ENCODE assay signal across 22 cellular contexts in the genomic region with DNA sequence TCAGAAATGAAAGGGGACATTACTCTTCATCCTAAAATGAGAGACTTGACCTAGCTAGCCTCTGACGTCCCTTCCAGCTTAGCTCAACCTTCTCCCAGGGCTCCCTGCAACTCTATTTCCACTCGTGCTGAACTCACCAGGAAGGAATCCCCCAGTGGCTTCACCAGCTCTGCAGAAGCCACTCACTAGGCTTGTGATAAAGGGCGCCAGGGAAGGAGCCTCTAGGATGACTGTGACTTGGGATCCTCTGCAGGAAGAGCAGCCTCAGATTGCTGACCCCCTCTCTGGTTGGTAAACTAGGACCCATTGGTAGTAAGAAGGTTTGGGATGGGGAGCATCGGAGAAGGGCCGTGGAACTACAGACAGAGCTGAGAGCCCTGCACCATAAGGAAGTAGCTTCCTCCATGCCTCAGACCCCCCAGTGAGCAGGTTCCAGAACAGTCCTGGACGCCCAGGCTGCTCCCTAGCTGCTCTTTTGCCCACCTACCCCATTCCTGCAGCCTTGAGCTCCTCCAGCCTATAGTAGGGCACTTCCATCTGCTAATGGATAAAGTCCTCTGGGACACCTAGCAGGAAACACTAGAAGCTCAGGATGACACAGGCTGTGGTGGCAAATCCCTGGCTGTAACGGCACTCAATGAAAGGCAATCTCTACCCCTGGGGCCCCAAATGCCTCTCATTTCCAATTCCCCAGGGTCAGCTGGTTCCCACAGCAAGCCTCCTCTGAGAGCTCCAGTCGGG. TPM values are rescaled to one million over a fixed set of nuclear protein-coding genes. Genes with fewer than 3 reads are reported as not detected.
A peak's percentile ranks its signal among the peaks of the same experiment; 100 is the strongest.
DNase-seq lines count a peak whose midpoint lies in the region; ATAC-seq, FAIRE-seq and TF ChIP-seq lines count a peak whose summit lies in the region.
"Had no signal": no experiment of that assay in that cellular context is flagged by ENCODE, and none has a peak within 500 bp of the region (broad histone marks: within the 10 kb centered on the region; RNA-seq: fewer than 3 reads in every experiment).

No MANE protein-coding gene starts in this region.

- no peak overlapping the region for H3K4me3 Mint-ChIP-seq in activated T-cell treated with anti-CD3 and anti-CD28 coated beads, Interleukin-2, amount 50 U/mL, for 4 hours
- no peak overlapping the region for H3K4me3 Mint-ChIP-seq in osteocyte (ENCODE audit: unreplicated experiment)
- H3K4me3 Mint-ChIP-seq in activated CD4-positive, alpha-beta T cell treated with anti-CD3 and anti-CD28 coated beads for 36 hours = no peak overlapping the region
- H3K4me3 Mint-ChIP-seq: CD4-positive, alpha-beta T cell; GM23338; HFFc6 had no signal

- TF ChIP-seq POLR2A in GM12878 (IDR thresholded peaks at IDR 0.05; ENCODE audit: low read depth, low read length) = no peak

- H3K9me3 Mint-ChIP-seq in activated T-cell treated with anti-CD3 and anti-CD28 coated beads, Interleukin-2, amount 50 U/mL, for 4 hours = no peaks in the 10 kb centered on the region
- no peaks in the 10 kb centered on the region for H3K9me3 Mint-ChIP-seq in osteocyte (ENCODE audit: unreplicated experiment)
- H3K9me3 Mint-ChIP-seq in activated CD4-positive, alpha-beta T cell treated with anti-CD3 and anti-CD28 coated beads for 36 hours (ENCODE audit: low read depth) = no peaks in the 10 kb centered on the region
- H3K9me3 Mint-ChIP-seq: CD4-positive, alpha-beta T cell; GM23338; HFFc6 had no signal

- no peak overlapping the region for H3K4me3 ChIP-seq in GM12878
- H3K4me3 ChIP-seq: GM23338 had no signal

- no peak for TF ChIP-seq CTCF in GM12878 (IDR thresholded peaks at IDR 0.05 in 2 of 3, conservative IDR thresholded peaks at IDR 0.05 in 1 of 3; ENCODE audit: control insufficient read depth in 2 of 3, extremely low read depth in 1 of 3, insufficient read depth in 1 of 3, low read depth in 3 of 3, low read length in 3 of 3)
- no peak for TF ChIP-seq CTCF in osteocyte (IDR thresholded peaks at IDR 0.05)

- CTCF ChIA-PET in GM12878 (lab: Yijun Ruan, JAX) = interaction anchor here (0.9 to 1.7 kb wide), 5 partner anchors 9 to 84 kb away, joined by 3 to 15 read pairs (median 4); no protein-coding TSS in a partner anchor
- CTCF ChIA-PET in activated CD4-positive, alpha-beta T cell treated with anti-CD3 and anti-CD28 coated beads for 36 hours (lab: Charles Lee) = interaction anchor here (0.7 to 1.4 kb wide), 4 partner anchors 19 to 279 kb away, joined by 3 to 6 read pairs (median 3); no protein-coding TSS in a partner anchor

- no peak for TF ChIP-seq RAD21 in GM12878 (IDR thresholded peaks at IDR 0.05; ENCODE audit: insufficient read depth, low read depth, low read length)

- no peaks in the 10 kb centered on the region; the same call in 1 of the 2 replicates for H4K20me1 ChIP-seq in GM12878 (ENCODE audit: control insufficient read depth, insufficient read depth)

- H3K27ac ChIP-seq in GM12878 (ENCODE audit: control insufficient read depth, insufficient read depth) = no peak overlapping the region

- peak overlapping the region; percentile 51 for H2AFZ ChIP-seq in GM12878 (ENCODE audit: control insufficient read depth, low read depth, low read length)
- H2AFZ ChIP-seq: GM23338 had no signal

- POLR2A ChIA-PET in GM12878 (lab: Charles Lee) = interaction anchor here (0.5 kb wide), 1 partner anchor 12 kb away, joined by 4 read pairs; no protein-coding TSS in a partner anchor
- POLR2A ChIA-PET in activated CD4-positive, alpha-beta T cell treated with anti-CD3 and anti-CD28 coated beads for 36 hours (lab: Charles Lee) = interaction anchor here (0.6 kb wide), 1 partner anchor 361 kb away, joined by 3 read pairs; the partner anchor contains the start of gene ZNF106

- no peak for FAIRE-seq in GM12878 (lab: Jason Lieb, UNC)
- FAIRE-seq: G401.6, GM12892, GM19239, RCC 7860 had no signal

- no peak overlapping the region for H3K27ac Mint-ChIP-seq in osteocyte (ENCODE audit: unreplicated experiment)
- H3K27ac Mint-ChIP-seq in activated CD4-positive, alpha-beta T cell treated with anti-CD3 and anti-CD28 coated beads for 36 hours = no peak overlapping the region
- H3K27ac Mint-ChIP-seq: CD4-positive, alpha-beta T cell; GM23338; HFFc6 had no signal

- H3K4me1 Mint-ChIP-seq in activated T-cell treated with anti-CD3 and anti-CD28 coated beads, Interleukin-2, amount 50 U/mL, for 4 hours (ENCODE audit: low read depth) = no peaks in the 10 kb centered on the region
- no peaks in the 10 kb centered on the region for H3K4me1 Mint-ChIP-seq in osteocyte (ENCODE audit: unreplicated experiment)
- no peaks in the 10 kb centered on the region for H3K4me1 Mint-ChIP-seq in activated CD4-positive, alpha-beta T cell treated with anti-CD3 and anti-CD28 coated beads for 36 hours

- SMC1A ChIA-PET in GM12878 (lab: Charles Lee; ENCODE audit: uncharacterized antibody, unreplicated experiment) = interaction anchor here (0.7 to 1.6 kb wide), 4 partner anchors 8 to 141 kb away, joined by 3 read pairs; no protein-coding TSS in a partner anchor

- no TSS peak for BruUV-seq in GM12878 (replicated peaks; lab: Mats Ljungman, UMichigan)

- 7% methylated on average over 8 of the region's 8 CpGs for WGBS in GM12878 (ENCODE audit: insufficient coverage, insufficient replicate concordance, low lambda C conversion rate, missing lambda C conversion rate)

- ATAC-seq in activated T-cell treated with anti-CD3 and anti-CD28 coated beads, Interleukin-2, amount 50 U/mL, for 4 hours = no peak
- ATAC-seq in GM12878 = no peak; the same call in 1 of the 3 replicates
- no peak for ATAC-seq in activated CD4-positive, alpha-beta T cell treated with anti-CD3 and anti-CD28 coated beads for 36 hours
- ATAC-seq in HG03280 (IDR thresholded peaks at IDR 0.05; ENCODE audit: unreplicated experiment) = no peak
- ATAC-seq: GM23338, SK-N-SH treated with all-trans-retinoic acid at 6 μM for 48 hours had no signal

- in situ Hi-C loops in GM12878 (cut with MboI) = no loop called here

- H3K36me3 Mint-ChIP-seq in activated T-cell treated with anti-CD3 and anti-CD28 coated beads, Interleukin-2, amount 50 U/mL, for 4 hours (ENCODE audit: insufficient read depth) = no peaks in the 10 kb centered on the region
- no peaks in the 10 kb centered on the region for H3K36me3 Mint-ChIP-seq in osteocyte (ENCODE audit: unreplicated experiment)
- no peaks in the 10 kb centered on the region for H3K36me3 Mint-ChIP-seq in activated CD4-positive, alpha-beta T cell treated with anti-CD3 and anti-CD28 coated beads for 36 hours (ENCODE audit: low read depth)

- H3K27me3 ChIP-seq in GM12878 (replicated peaks in 1 of 2; ENCODE audit: control insufficient read depth in 2 of 2, insufficient read depth in 2 of 2, low read length in 1 of 2) = no peaks in the 10 kb centered on the region

- H3K4me1 ChIP-seq in GM12878 (ENCODE audit: control insufficient read depth, insufficient read depth, low read length) = no peaks in the 10 kb centered on the region

- DNase-seq in activated T-cell treated with anti-CD3 and anti-CD28 coated beads, Interleukin-2, amount 50 U/mL, for 48 hours = peak; percentile 11
- no peak for DNase-seq in activated T-cell treated with anti-CD3 and anti-CD28 coated beads, Interleukin-2, amount 50 U/mL, for 4 hours
- DNase-seq in NCI-H2107 (lab: John Stamatoyannopoulos, UW) (peak; percentile 52), GM12878 (ENCODE audit: low read depth, low spot score) (no peak), osteocyte (ENCODE audit: extremely low spot score, unreplicated experiment) (peak; percentile 44), HPDE6-E6E7 (ENCODE audit: extremely low spot score) (no peak)
- DNase-seq in activated CD4-positive, alpha-beta T cell treated with anti-CD3 and anti-CD28 coated beads for 36 hours = no peak
- DNase-seq: CD4-positive, alpha-beta T cell; DMS79 treated with DMSO at 0.1 percent for 48 hours; HFFc6; Karpas-422; NCI-H2029; NCI-H748 treated with DMSO at 0.1 percent for 48 hours; SHP77 had no signal

- no peak overlapping the region for H3K9ac ChIP-seq in GM12878 (ENCODE audit: control insufficient read depth, insufficient read depth, low read length)

- no peak for TF ChIP-seq EP300 in GM12878 (IDR thresholded peaks at IDR 0.05; ENCODE audit: borderline replicate concordance in 1 of 2, control insufficient read depth in 1 of 2, low read depth in 2 of 2, low read length in 2 of 2)

- no peaks in the 10 kb centered on the region for H3K36me3 ChIP-seq in GM12878 (ENCODE audit: control insufficient read depth in 2 of 2, insufficient read depth in 2 of 2, low read length in 1 of 2)

- no peaks in the 10 kb centered on the region for H3K79me2 ChIP-seq in GM12878 (ENCODE audit: control insufficient read depth, insufficient read depth, low read length)

- H3K4me2 ChIP-seq in GM12878 (ENCODE audit: control insufficient read depth, insufficient read depth) = peak overlapping the region; percentile 25; the same call in 1 of the 2 replicates
- H3K4me2 ChIP-seq: GM23338 had no signal

- RAD21 ChIA-PET in GM12878 (lab: Charles Lee; ENCODE audit: unreplicated experiment) = interaction anchor here (0.7 to 1.5 kb wide), 4 partner anchors 24 to 202 kb away, joined by 3 to 4 read pairs (median 3); no protein-coding TSS in a partner anchor

- no peaks in the 10 kb centered on the region for H3K9me3 ChIP-seq in GM12878 (replicated peaks; ENCODE audit: control insufficient read depth, insufficient read depth, low read length)

- intact Hi-C loops in GM12878 (cut with micrococcal nuclease; ENCODE audit: unreplicated experiment) = loop anchor here (5.0 kb wide), 1 partner anchor 48 kb away; no protein-coding TSS in a partner anchor
- intact Hi-C loops in activated CD4-positive, alpha-beta T cell treated with anti-CD3 and anti-CD28 coated beads for 36 hours (cut with DNase I, micrococcal nuclease) = no loop called here

- peaks cover 13% of the 10 kb centered on the region for H3K27me3 Mint-ChIP-seq in activated T-cell treated with anti-CD3 and anti-CD28 coated beads, Interleukin-2, amount 50 U/mL, for 4 hours (ENCODE audit: low read depth)
- H3K27me3 Mint-ChIP-seq in osteocyte (ENCODE audit: unreplicated experiment) = peaks cover 53% of the 10 kb centered on the region
- peaks cover 7% of the 10 kb centered on the region for H3K27me3 Mint-ChIP-seq in activated CD4-positive, alpha-beta T cell treated with anti-CD3 and anti-CD28 coated beads for 36 hours

RNA-seq across cellular contexts. Expression of gene PLA2G4F, which starts 26.0 kb away (rescaled TPM):
- total RNA-seq in activated T-cell treated with anti-CD3 and anti-CD28 coated beads, Interleukin-2, amount 50 U/mL, for 4 hours = under 1 TPM in 1 of 3 donors, not detected in 2; 0.30 TPM
- not detected in 2 replicates for total RNA-seq in GM12878 (2013; cell fraction: nucleolus; rRNA removed)
- not detected in 2 replicates for total RNA-seq in GM12878 (2014; rRNA removed)
- total RNA-seq in GM12878 (2014; rRNA removed; fragmentation: Illumina TruSeq; extraction: Trizol) = not detected in 2 replicates
- 0.05 TPM in 1 of 2 replicates, not detected in the other for total RNA-seq in GM12878 (2021)
- not detected for polyA plus RNA-seq in GM12878 (2011; ENCODE audit: low read depth)
- not detected in 2 replicates for polyA plus RNA-seq in GM12878 (2011; rRNA removed)
- not detected in 2 replicates for polyA plus RNA-seq in GM12878 (2011; cell fraction: cytosol; rRNA removed)
- polyA plus RNA-seq in GM12878 (2011; cell fraction: nucleus; rRNA removed) = not detected in 2 replicates
- not detected in 2 replicates for polyA plus RNA-seq in GM12878 (2012)
- polyA plus RNA-seq in GM12878 (2014; fragmentation: Illumina TruSeq; extraction: Trizol) = not detected in 2 replicates
- not detected for polyA plus RNA-seq in GM12878 (2014; fragmentation: Nextera tagmentation; extraction: Ambion mirVana)
- not detected in 2 replicates for polyA plus RNA-seq in GM12878 (2014; rRNA removed)
- polyA plus RNA-seq in GM12878 (2016; fragmentation: Nextera tagmentation; extraction: Ambion mirVana) = not detected
- not detected in 2 replicates for polyA minus RNA-seq in GM12878 (2011; rRNA and poly(A)+ RNA removed)
- not detected in 2 replicates for polyA minus RNA-seq in GM12878 (2011; cell fraction: cytosol; rRNA and poly(A)+ RNA removed)
- polyA minus RNA-seq in GM12878 (2011; cell fraction: nucleus; rRNA and poly(A)+ RNA removed) = not detected in 2 replicates
- not detected in 2 replicates for total RNA-seq in osteocyte
- not detected for total RNA-seq in activated CD4-positive, alpha-beta T cell treated with anti-CD3 and anti-CD28 coated beads for 36 hours
- total RNA-seq: A673; CD4-positive, alpha-beta T cell; GM23338; HFFc6 had no signal
- polyA plus RNA-seq: GM23338 had no signal

RNA-seq across cellular contexts. Expression of gene PLA2G4D, which starts 36.1 kb away (rescaled TPM):
- total RNA-seq in activated T-cell treated with anti-CD3 and anti-CD28 coated beads, Interleukin-2, amount 50 U/mL, for 4 hours = not detected
- total RNA-seq in GM12878 (2013; cell fraction: nucleolus; rRNA removed) = not detected in 2 replicates
- total RNA-seq in GM12878 (2014; rRNA removed) = not detected in 2 replicates
- total RNA-seq in GM12878 (2014; rRNA removed; fragmentation: Illumina TruSeq; extraction: Trizol) = not detected in 2 replicates
- not detected in 2 replicates for total RNA-seq in GM12878 (2021)
- not detected for polyA plus RNA-seq in GM12878 (2011; ENCODE audit: low read depth)
- 0.03 TPM in 1 of 2 replicates, not detected in the other for polyA plus RNA-seq in GM12878 (2011; rRNA removed)
- 0.02 TPM in 1 of 2 replicates, not detected in the other for polyA plus RNA-seq in GM12878 (2011; cell fraction: cytosol; rRNA removed)
- 0.06 TPM in 1 of 2 replicates, not detected in the other for polyA plus RNA-seq in GM12878 (2011; cell fraction: nucleus; rRNA removed)
- not detected in 2 replicates for polyA plus RNA-seq in GM12878 (2012)
- polyA plus RNA-seq in GM12878 (2014; fragmentation: Illumina TruSeq; extraction: Trizol) = not detected in 2 replicates
- not detected for polyA plus RNA-seq in GM12878 (2014; fragmentation: Nextera tagmentation; extraction: Ambion mirVana)
- 0.06 TPM in 1 of 2 replicates, not detected in the other for polyA plus RNA-seq in GM12878 (2014; rRNA removed)
- polyA plus RNA-seq in GM12878 (2016; fragmentation: Nextera tagmentation; extraction: Ambion mirVana) = not detected
- polyA minus RNA-seq in GM12878 (2011; rRNA and poly(A)+ RNA removed) = not detected in 2 replicates
- polyA minus RNA-seq in GM12878 (2011; cell fraction: cytosol; rRNA and poly(A)+ RNA removed) = not detected in 2 replicates
- polyA minus RNA-seq in GM12878 (2011; cell fraction: nucleus; rRNA and poly(A)+ RNA removed) = not detected in 2 replicates
- not detected in 2 replicates for total RNA-seq in osteocyte
- not detected for total RNA-seq in activated CD4-positive, alpha-beta T cell treated with anti-CD3 and anti-CD28 coated beads for 36 hours
- total RNA-seq: A673; CD4-positive, alpha-beta T cell; HFFc6 had no signal

Comparison
In these comparisons a context has a peak if more than half of its experiments do, and no peak if none do; other contexts are left out.
1. DNase-seq: peak in activated T-cell treated with anti-CD3 and anti-CD28 coated beads, Interleukin-2, amount 50 U/mL, for 48 hours (2 of 2), NCI-H2107 (single experiment) and osteocyte (single experiment); none in activated T-cell treated with anti-CD3 and anti-CD28 coated beads, Interleukin-2, amount 50 U/mL, for 4 hours (single experiment), GM12878 (single experiment), activated CD4-positive, alpha-beta T cell treated with anti-CD3 and anti-CD28 coated beads for 36 hours (single experiment) and HPDE6-E6E7 (single experiment).